In the genomic region with DNA sequence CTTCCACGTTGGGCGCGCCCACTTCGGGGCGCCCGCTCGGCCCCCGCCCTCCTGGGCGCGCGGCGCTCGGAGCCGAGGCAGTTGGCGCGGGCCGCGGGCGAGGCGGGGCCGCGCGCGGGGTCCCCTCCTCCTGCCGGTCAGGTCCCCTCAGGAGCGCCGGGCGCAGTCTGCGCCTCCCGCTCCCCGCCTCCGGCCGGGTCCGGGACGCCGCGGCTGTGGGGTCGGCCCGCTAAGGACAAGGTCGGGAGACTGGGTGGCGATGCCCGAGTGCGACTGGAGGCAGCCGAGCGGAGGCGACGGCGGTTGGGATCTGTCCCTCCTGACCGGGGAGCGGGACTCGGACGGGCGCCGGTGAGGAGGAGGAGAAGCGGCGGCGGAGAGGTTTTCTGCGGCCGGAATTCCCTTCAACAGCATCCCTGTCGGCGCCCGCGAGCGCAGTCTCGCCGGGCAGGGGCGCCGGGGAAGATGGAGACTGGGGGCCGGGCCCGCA, we compare ENCODE assay signal across 8 cellular contexts. TPM values are rescaled to one million over a fixed set of nuclear protein-coding genes. Genes with fewer than 3 reads are reported as not detected.
DNase-seq lines count a peak whose midpoint lies in the region; ATAC-seq, FAIRE-seq and TF ChIP-seq lines count a peak whose summit lies in the region.

A gene with protein sequence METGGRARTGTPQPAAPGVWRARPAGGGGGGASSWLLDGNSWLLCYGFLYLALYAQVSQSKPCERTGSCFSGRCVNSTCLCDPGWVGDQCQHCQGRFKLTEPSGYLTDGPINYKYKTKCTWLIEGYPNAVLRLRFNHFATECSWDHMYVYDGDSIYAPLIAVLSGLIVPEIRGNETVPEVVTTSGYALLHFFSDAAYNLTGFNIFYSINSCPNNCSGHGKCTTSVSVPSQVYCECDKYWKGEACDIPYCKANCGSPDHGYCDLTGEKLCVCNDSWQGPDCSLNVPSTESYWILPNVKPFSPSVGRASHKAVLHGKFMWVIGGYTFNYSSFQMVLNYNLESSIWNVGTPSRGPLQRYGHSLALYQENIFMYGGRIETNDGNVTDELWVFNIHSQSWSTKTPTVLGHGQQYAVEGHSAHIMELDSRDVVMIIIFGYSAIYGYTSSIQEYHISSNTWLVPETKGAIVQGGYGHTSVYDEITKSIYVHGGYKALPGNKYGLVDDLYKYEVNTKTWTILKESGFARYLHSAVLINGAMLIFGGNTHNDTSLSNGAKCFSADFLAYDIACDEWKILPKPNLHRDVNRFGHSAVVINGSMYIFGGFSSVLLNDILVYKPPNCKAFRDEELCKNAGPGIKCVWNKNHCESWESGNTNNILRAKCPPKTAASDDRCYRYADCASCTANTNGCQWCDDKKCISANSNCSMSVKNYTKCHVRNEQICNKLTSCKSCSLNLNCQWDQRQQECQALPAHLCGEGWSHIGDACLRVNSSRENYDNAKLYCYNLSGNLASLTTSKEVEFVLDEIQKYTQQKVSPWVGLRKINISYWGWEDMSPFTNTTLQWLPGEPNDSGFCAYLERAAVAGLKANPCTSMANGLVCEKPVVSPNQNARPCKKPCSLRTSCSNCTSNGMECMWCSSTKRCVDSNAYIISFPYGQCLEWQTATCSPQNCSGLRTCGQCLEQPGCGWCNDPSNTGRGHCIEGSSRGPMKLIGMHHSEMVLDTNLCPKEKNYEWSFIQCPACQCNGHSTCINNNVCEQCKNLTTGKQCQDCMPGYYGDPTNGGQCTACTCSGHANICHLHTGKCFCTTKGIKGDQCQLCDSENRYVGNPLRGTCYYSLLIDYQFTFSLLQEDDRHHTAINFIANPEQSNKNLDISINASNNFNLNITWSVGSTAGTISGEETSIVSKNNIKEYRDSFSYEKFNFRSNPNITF (N-terminal part only) (plus strand): TSS at position 80 of the 490 bp plus-strand sequence. CDS start 386 bp downstream, at position 466.

- peak; percentile 36 for DNase-seq in DMS53 treated with DMSO at 0.1 percent for 48 hours (lab: John Stamatoyannopoulos, UW; ENCODE audit: unreplicated experiment)
- DNase-seq in SK-N-DZ (ENCODE audit: low spot score), result peak; percentile 63
- peak; percentile 89 for DNase-seq in endodermal cell
- DNase-seq in mesothelial cell of epicardium (ENCODE audit: low spot score in 2 of 2, unreplicated experiment in 2 of 2), result peak; percentile 46 to 70
- DNase-seq in urothelium cell line (ENCODE audit: low spot score), result peak; percentile 77
- DNase-seq in COLO829 (ENCODE audit: low spot score), result no peak

- H3K27me3 Mint-ChIP-seq in endodermal cell (ENCODE audit: insufficient read depth), result peaks cover 49% of the 10 kb centered on the region
- peaks cover 34% of the 10 kb centered on the region for H3K27me3 Mint-ChIP-seq in mesothelial cell of epicardium (ENCODE audit: low read depth)

- H3K9ac ChIP-seq in endodermal cell (ENCODE audit: extremely low read depth, low read length, poor library complexity, severe bottlenecking), result peak within 1 kb of the TSS; percentile 28

- no peaks in the 10 kb centered on the region for H3K9me3 Mint-ChIP-seq in endodermal cell
- no peaks in the 10 kb centered on the region for H3K9me3 Mint-ChIP-seq in mesothelial cell of epicardium

- H3K4me3 Mint-ChIP-seq in endodermal cell (peak within 1 kb of the TSS; percentile 68), mesothelial cell of epicardium (peak within 1 kb of the TSS; percentile 83)

- peaks cover 9% of the 10 kb centered on the region for H3K4me1 Mint-ChIP-seq in endodermal cell
- peaks cover 27% of the 10 kb centered on the region for H3K4me1 Mint-ChIP-seq in mesothelial cell of epicardium

- H3K27ac Mint-ChIP-seq in endodermal cell (no peak within 1 kb of the TSS), mesothelial cell of epicardium (peak within 1 kb of the TSS; percentile 94)

- no peaks in the 10 kb centered on the region for H3K9me3 ChIP-seq in endodermal cell (ENCODE audit: control insufficient read depth, low read length)

- H3K36me3 Mint-ChIP-seq in endodermal cell (ENCODE audit: low read depth) (no peaks in the 10 kb centered on the region), mesothelial cell of epicardium (no peaks in the 10 kb centered on the region)

- peaks cover 51% of the 10 kb centered on the region for H3K27me3 ChIP-seq in endodermal cell (ENCODE audit: control insufficient read depth, insufficient read depth, low read length, poor library complexity, severe bottlenecking)

- TF ChIP-seq CTCF in endodermal cell (conservative IDR thresholded peaks at IDR 0.05), result no peak
- TF ChIP-seq CTCF in mesothelial cell of epicardium (IDR thresholded peaks at IDR 0.05; ENCODE audit: unreplicated experiment), result no peak

- peak within 1 kb of the TSS; percentile 96 for H3K27ac ChIP-seq in endodermal cell (ENCODE audit: low read depth, low read length)

- FAIRE-seq in urothelium cell line (lab: Jason Lieb, UNC), result no peak

- H3K4me3 ChIP-seq in endodermal cell (ENCODE audit: low read length), result peak within 1 kb of the TSS; percentile 76

- H3K4me1 ChIP-seq in endodermal cell (ENCODE audit: control insufficient read depth, insufficient read depth, low read length), result no peaks in the 10 kb centered on the region

- no peaks in the 10 kb centered on the region for H3K36me3 ChIP-seq in endodermal cell (ENCODE audit: control insufficient read depth, insufficient read depth, low read length)

- ATAC-seq in GM19395 (IDR thresholded peaks at IDR 0.05; ENCODE audit: unreplicated experiment) (peak; percentile 68), HG03378 (IDR thresholded peaks at IDR 0.05; ENCODE audit: unreplicated experiment) (peak; percentile 52)

- WGBS in endodermal cell (ENCODE audit: insufficient coverage in 1 of 2, insufficient read length in 1 of 2), 2 experiments, result 0% methylated on average over 3 to 70 of the region's 70 CpGs

RNA-seq across cellular contexts. Expression of the gene that starts here (rescaled TPM):
- 14.6 and 15.4 TPM in 2 replicates for polyA plus RNA-seq in SK-N-DZ (2014; cell fraction: cytosol; rRNA removed)
- polyA plus RNA-seq in SK-N-DZ (2014; cell fraction: nucleus; rRNA removed), result 13.1 and 14.3 TPM in 2 replicates
- 1 to 10 TPM; 8.0 to 9.0 TPM for total RNA-seq in endodermal cell
- polyA plus RNA-seq in endodermal cell (2013, experiment 1 of 2), result 13.9 TPM
- 14.1 TPM for polyA plus RNA-seq in endodermal cell (2013, experiment 2 of 2)
- 39.5 to 43.4 TPM (median 39.6 TPM) in 3 replicates for total RNA-seq in mesothelial cell of epicardium
